Comparison of ENCODE assay signal across 8 cellular contexts in genomic region chr14:100285021-100285912, GRCh38. TPM values are rescaled to one million over a fixed set of nuclear protein-coding genes. Genes with fewer than 3 reads are reported as not detected.
DNase-seq lines count a peak whose midpoint lies in the region; ATAC-seq and TF ChIP-seq lines count a peak whose summit lies in the region.

No MANE protein-coding gene starts in this region.

- no peaks in the 10 kb centered on the region for H3K27me3 ChIP-seq in lung (ENCODE audit: control insufficient read depth, insufficient read depth)

- peak; percentile 58 for DNase-seq in NK-92 treated with Interleukin-12 subunit alpha and Interleukin-12 subunit beta, amount 100 ng/mL, for 24 hours (lab: John Stamatoyannopoulos, UW)
- no peak for DNase-seq in NK-92 (lab: John Stamatoyannopoulos, UW; ENCODE audit: unreplicated experiment)
- peak; percentile 42 for DNase-seq in NCI-H1092 (lab: John Stamatoyannopoulos, UW)
- DNase-seq in activated CD4-positive, alpha-beta T cell treated with anti-CD3 and anti-CD28 coated beads for 4 hours = peak; percentile 73 to 76
- peak; percentile 72 for DNase-seq in dermis blood vessel endothelial cell
- peak; percentile 68 for DNase-seq in lung (ENCODE audit: low spot score)
- DNase-seq in stimulated activated CD8-positive, alpha-beta memory T cell treated with anti-CD3 and anti-CD28 coated beads, Interleukin-12 subunit alpha, Interleukin-12 subunit beta, amount 100 ng/mL, for 4 hours (ENCODE audit: low read depth) = peak; percentile 69

- peak overlapping the region; percentile 88 to 92 for H3K27ac ChIP-seq in lung (ENCODE audit: low read depth in 1 of 2, low read length in 1 of 2)

- no peaks in the 10 kb centered on the region for H3K9me3 ChIP-seq in lung (ENCODE audit: control insufficient read depth in 2 of 2, insufficient read depth in 1 of 2, low read length in 1 of 2)

- peaks cover 0 to 2% of the 10 kb centered on the region in 2 donors for H3K36me3 ChIP-seq in lung (ENCODE audit: control insufficient read depth in 2 of 2, insufficient read depth in 2 of 2, low read length in 2 of 2)

- ATAC-seq in HG02623 (IDR thresholded peaks at IDR 0.05; ENCODE audit: unreplicated experiment) (peak; percentile 83), lung (ENCODE audit: insufficient read depth, low FRiP score) (peak; percentile 92)

- peak; percentile 46 for TF ChIP-seq CTCF in lung (IDR thresholded peaks at IDR 0.05; ENCODE audit: control extremely low read depth, extremely low read depth)

- peaks cover 3 to 13% of the 10 kb centered on the region in 2 donors for H3K4me1 ChIP-seq in lung (ENCODE audit: control insufficient read depth in 2 of 2, insufficient read depth in 2 of 2, low read length in 2 of 2)

- peak overlapping the region; percentile 81 for H3K4me3 ChIP-seq in lung

- WGBS in lung, 2 donors = 0 to 1% methylated on average over 58 to 82 of the region's 82 CpGs

RNA-seq across cellular contexts. Expression of gene SLC25A29, which starts 21.0 kb away (rescaled TPM):
- total RNA-seq in dermis blood vessel endothelial cell (86.2 and 145 TPM in 2 replicates), lung (10 to 100 TPM; 45.6 to 75.3 TPM)
- 10 to 100 TPM; 34.6 to 91.0 TPM for polyA plus RNA-seq in lung

RNA-seq across cellular contexts. Expression of gene SLC25A47, which starts 37.9 kb away (rescaled TPM):
- total RNA-seq in dermis blood vessel endothelial cell (not detected in 2 replicates), lung (under 1 TPM in 1 of 2 donors, not detected in 1; 0.12 TPM)
- polyA plus RNA-seq in lung = under 1 TPM; 0.02 to 0.06 TPM

RNA-seq across cellular contexts. Expression of gene YY1, which starts 46.3 kb away (rescaled TPM):
- total RNA-seq in dermis blood vessel endothelial cell (55.1 and 63.1 TPM in 2 replicates), lung (10 to 100 TPM; 42.1 to 62.9 TPM)
- polyA plus RNA-seq in lung = 10 to 100 TPM; 22.9 to 27.0 TPM
